Comparison of ENCODE assay signal across 17 cellular contexts in genomic region chr6:157096522-157096921, GRCh38.
DNase-seq lines count a peak whose midpoint lies in the region; ATAC-seq, FAIRE-seq and TF ChIP-seq lines count a peak whose summit lies in the region.
"Had no signal": no experiment of that assay in that cellular context is flagged by ENCODE, and none has a peak within 500 bp of the region (broad histone marks: within the 10 kb centered on the region; RNA-seq: fewer than 3 reads in every experiment).

No MANE protein-coding gene starts in this region.

- H3K27me3 Mint-ChIP-seq in central memory CD8-positive, alpha-beta T cell: no peaks in the 10 kb centered on the region
- H3K27me3 Mint-ChIP-seq: activated CD4-positive, alpha-beta T cell treated with anti-CD3 and anti-CD28 coated beads, Interleukin-2, amount 10 ng/mL, durations not matched to agents 7 days and 5 days; naive B cell had no signal

- H3K9me3 Mint-ChIP-seq in central memory CD8-positive, alpha-beta T cell: no peaks in the 10 kb centered on the region
- H3K9me3 Mint-ChIP-seq: activated CD4-positive, alpha-beta T cell treated with anti-CD3 and anti-CD28 coated beads, Interleukin-2, amount 10 ng/mL, durations not matched to agents 7 days and 5 days; activated T-cell treated with anti-CD3 and anti-CD28 coated beads, Interleukin-2, amount 50 U/mL, for 4 hours; naive B cell; T-helper 2 cell treated with Interferon-gamma antibody and Interleukin-4, amounts not matched to agents 5 μg/mL and 100 μg/mL, for 36 hours had no signal

- TF ChIP-seq RAD21 in liver (IDR thresholded peaks at IDR 0.05): no peak

- peak; percentile 93 for DNase-seq in DMS79 treated with DMSO at 0.1 percent for 48 hours (lab: John Stamatoyannopoulos, UW)
- DNase-seq in central memory CD8-positive, alpha-beta T cell (ENCODE audit: low spot score in 2 of 2): no peak
- peak; percentile 15 for DNase-seq in small intestine
- no peak for DNase-seq in NCI-H1105 treated with DMSO at 0.1 percent for 48 hours (lab: John Stamatoyannopoulos, UW)
- no peak for DNase-seq in stimulated activated CD4-positive, alpha-beta T cell treated with anti-CD3 and anti-CD28 coated beads, Interleukin-2, amount 100 ng/mL, for 24 hours
- no peak for DNase-seq in NCI-H2196 (lab: John Stamatoyannopoulos, UW; ENCODE audit: unreplicated experiment)
- DNase-seq: activated CD4-positive, alpha-beta T cell treated with anti-CD3 and anti-CD28 coated beads, Interleukin-2, amount 10 ng/mL, durations not matched to agents 7 days and 5 days; activated T-cell treated with anti-CD3 and anti-CD28 coated beads, Interleukin-2, amount 50 U/mL, for 4 hours; naive B cell; NCI-H1092; NCI-H226; SHP77 treated with DMSO at 0.1 percent for 48 hours; stimulated activated naive CD8-positive, alpha-beta T cell treated with anti-CD3 and anti-CD28 coated beads, Interleukin-15, Interleukin-2, amounts not matched to agents 100 U/mL and 50 U/mL, for 24 hours had no signal

- H3K36me3 Mint-ChIP-seq in central memory CD8-positive, alpha-beta T cell (ENCODE audit: insufficient read depth): peaks cover 20% of the 10 kb centered on the region

- H3K4me1 ChIP-seq in liver (ENCODE audit: control insufficient read depth in 4 of 4, insufficient read depth in 4 of 4, low read length in 3 of 4) (peaks cover 0 to 24% (median 18%) of the 10 kb centered on the region in 4 donors), small intestine (ENCODE audit: control insufficient read depth in 2 of 2, insufficient read depth in 1 of 2, low read depth in 1 of 2, low read length in 1 of 2) (no peaks in the 10 kb centered on the region)

- no peak overlapping the region for H3K9ac ChIP-seq in liver (ENCODE audit: low read depth in 1 of 2, low read length in 2 of 2)

- H3K4me1 Mint-ChIP-seq in central memory CD8-positive, alpha-beta T cell: peaks cover 57% of the 10 kb centered on the region

- FAIRE-seq in small intestine (lab: Jason Lieb, UNC): no peak
- FAIRE-seq: GM12878 had no signal

- peak overlapping the region; percentile 42 to 58 for H3K27ac ChIP-seq in liver (ENCODE audit: low read depth in 1 of 2, low read length in 2 of 2)
- H3K27ac ChIP-seq in small intestine (ENCODE audit: low read depth in 1 of 2, low read length in 1 of 2): no peak overlapping the region
- H3K27ac ChIP-seq: C4-2B had no signal

- TF ChIP-seq CTCF in liver (IDR thresholded peaks at IDR 0.05; ENCODE audit: low read depth, low read length, missing input control): no peak

- WGBS in liver: 31% methylated on average over 7 of the region's 7 CpGs
- WGBS in small intestine, 3 donors: 18 to 65% (median 40%) methylated on average over 7 of the region's 7 CpGs

- peak overlapping the region in 1 of 3 donors; percentile 2 for H3K4me3 ChIP-seq in liver (ENCODE audit: low read depth in 1 of 3, low read length in 3 of 3)
- no peak overlapping the region for H3K4me3 ChIP-seq in small intestine (ENCODE audit: low read depth in 1 of 2, low read length in 2 of 2)
- H3K4me3 ChIP-seq: GM12878 had no signal

- peak overlapping the region; percentile 13 for H3K27ac Mint-ChIP-seq in central memory CD8-positive, alpha-beta T cell (ENCODE audit: low read depth)
- H3K27ac Mint-ChIP-seq: activated CD4-positive, alpha-beta T cell treated with anti-CD3 and anti-CD28 coated beads, Interleukin-2, amount 10 ng/mL, durations not matched to agents 7 days and 5 days; T-helper 2 cell treated with Interferon-gamma antibody and Interleukin-4, amounts not matched to agents 5 μg/mL and 100 μg/mL, for 36 hours had no signal

- no peak overlapping the region for H3K4me3 Mint-ChIP-seq in central memory CD8-positive, alpha-beta T cell
- H3K4me3 Mint-ChIP-seq: activated CD4-positive, alpha-beta T cell treated with anti-CD3 and anti-CD28 coated beads, Interleukin-2, amount 10 ng/mL, durations not matched to agents 7 days and 5 days; activated T-cell treated with anti-CD3 and anti-CD28 coated beads, Interleukin-2, amount 50 U/mL, for 4 hours; T-helper 2 cell treated with Interferon-gamma antibody and Interleukin-4, amounts not matched to agents 5 μg/mL and 100 μg/mL, for 36 hours had no signal

- no peaks in the 10 kb centered on the region for H3K9me3 ChIP-seq in liver (ENCODE audit: control insufficient read depth in 4 of 4, low read length in 3 of 4)
- H3K9me3 ChIP-seq in small intestine (ENCODE audit: control insufficient read depth, low read depth): no peaks in the 10 kb centered on the region

- ATAC-seq in central memory CD8-positive, alpha-beta T cell (replicated peaks; ENCODE audit: extremely low read depth, poor library complexity, severe bottlenecking): no peak
- ATAC-seq: activated T-cell treated with anti-CD3 and anti-CD28 coated beads, Interleukin-2, amount 50 U/mL, for 4 hours; GM12878; stimulated activated naive CD8-positive, alpha-beta T cell treated with anti-CD3 and anti-CD28 coated beads, Interleukin-15, Interleukin-2, amounts not matched to agents 100 U/mL and 50 U/mL, for 24 hours had no signal

- H3K36me3 ChIP-seq in liver (ENCODE audit: control insufficient read depth in 4 of 4, insufficient read depth in 3 of 4, low read depth in 1 of 4, low read length in 3 of 4) (no peaks in the 10 kb centered on the region), small intestine (ENCODE audit: control insufficient read depth in 2 of 2, insufficient read depth in 2 of 2, low read length in 2 of 2) (no peaks in the 10 kb centered on the region)

- H3K27me3 ChIP-seq in liver (ENCODE audit: control insufficient read depth in 4 of 4, insufficient read depth in 4 of 4, low read length in 3 of 4): no peaks in the 10 kb centered on the region
- H3K27me3 ChIP-seq in small intestine (ENCODE audit: control insufficient read depth in 2 of 2, insufficient read depth in 2 of 2, low read length in 2 of 2): no peaks in the 10 kb centered on the region

TF ChIP-seq in liver, 16 proteins besides CTCF, POLR2A, EP300 and RAD21:
- peak; percentile 35 for TF ChIP-seq MAX (IDR thresholded peaks at IDR 0.05)
- no peak for TF ChIP-seq YY1 (IDR thresholded peaks at IDR 0.05)
- peak; percentile 24 for TF ChIP-seq SP1 (IDR thresholded peaks at IDR 0.05)
- peak; percentile 5 to 22 for TF ChIP-seq RXRA (IDR thresholded peaks at IDR 0.05)
- TF ChIP-seq HNF4A (conservative IDR thresholded peaks at IDR 0.05): peak; percentile 8 to 20

Comparison
In these comparisons a context has a peak if more than half of its experiments do, and no peak if none do; other contexts are left out.
1. DNase-seq: peak in DMS79 treated with DMSO at 0.1 percent for 48 hours (single experiment) and small intestine (single experiment); none in central memory CD8-positive, alpha-beta T cell (0 of 2), NCI-H1105 treated with DMSO at 0.1 percent for 48 hours (single experiment), stimulated activated CD4-positive, alpha-beta T cell treated with anti-CD3 and anti-CD28 coated beads, Interleukin-2, amount 100 ng/mL, for 24 hours (0 of 2) and NCI-H2196 (single experiment).
2. H3K27ac ChIP-seq: peak in liver (2 of 2); none in small intestine (0 of 2).